10 cellular contexts compared by ENCODE assay signal in genomic region chr13:40564342-40564997, GRCh38.
DNase-seq lines count a peak whose midpoint lies in the region; ATAC-seq and TF ChIP-seq lines count a peak whose summit lies in the region.
"Had no signal": no experiment of that assay in that cellular context is flagged by ENCODE, and none has a peak within 500 bp of the region (broad histone marks: within the 10 kb centered on the region; RNA-seq: fewer than 3 reads in every experiment).

No MANE protein-coding gene starts in this region.

- H3K36me3 Mint-ChIP-seq in Caco-2 (ENCODE audit: insufficient read depth, unreplicated experiment) (no peaks in the 10 kb centered on the region), chondrocyte (ENCODE audit: low read depth) (peaks cover 3% of the 10 kb centered on the region)
- peaks cover 9 to 18% (median 16%) of the 10 kb centered on the region in 3 donors for H3K36me3 Mint-ChIP-seq in naive thymus-derived CD8-positive, alpha-beta T cell

- intact Hi-C loops in Caco-2 (cut with micrococcal nuclease; ENCODE audit: unreplicated experiment) = no loop called here

- no peaks in the 10 kb centered on the region; the same call in none of the 2 replicates for H3K36me3 ChIP-seq in Caco-2 (ENCODE audit: control insufficient read depth, insufficient read depth, low read length)

- ATAC-seq in HG02588 (IDR thresholded peaks at IDR 0.05; ENCODE audit: unreplicated experiment) (peak; percentile 60), HG02798 (IDR thresholded peaks at IDR 0.05; ENCODE audit: poor library complexity, unreplicated experiment) (no peak)
- ATAC-seq in naive thymus-derived CD8-positive, alpha-beta T cell = peak; percentile 35 to 70

- peaks cover 50% of the 10 kb centered on the region for H3K4me1 ChIP-seq in Caco-2

- TF ChIP-seq CTCF in Caco-2 (IDR thresholded peaks at IDR 0.05; ENCODE audit: insufficient read depth in 1 of 2, low read depth in 1 of 2, low read length in 1 of 2, severe bottlenecking in 1 of 2, unreplicated experiment in 1 of 2) = peak in 1 of 2 experiments; percentile 21
- TF ChIP-seq CTCF in chondrocyte (IDR thresholded peaks at IDR 0.05) = peak; percentile 38

- no peak overlapping the region for H3K4me3 Mint-ChIP-seq in Caco-2 (ENCODE audit: unreplicated experiment)
- H3K4me3 Mint-ChIP-seq in chondrocyte (ENCODE audit: unreplicated experiment) = no peak overlapping the region
- H3K4me3 Mint-ChIP-seq in naive thymus-derived CD8-positive, alpha-beta T cell = peak overlapping the region; percentile 47 to 80 (median 68)

- BruUV-seq in Caco-2 (replicated peaks; lab: Mats Ljungman, UMichigan) = no TSS peak

- H3K4me3 ChIP-seq in Caco-2 (ENCODE audit: low read depth, low read length) = no peak overlapping the region

- H3K9me3 ChIP-seq in Caco-2 = no peaks in the 10 kb centered on the region

- CTCF ChIA-PET in Caco-2 (lab: Charles Lee) = interaction anchor here (0.6 kb wide), 2 partner anchors 24 to 311 kb away, joined by 3 read pairs; no protein-coding TSS in a partner anchor

- H3K9me3 Mint-ChIP-seq in Caco-2 (ENCODE audit: unreplicated experiment) = no peaks in the 10 kb centered on the region
- H3K9me3 Mint-ChIP-seq in chondrocyte (ENCODE audit: low read depth) = no peaks in the 10 kb centered on the region
- H3K9me3 Mint-ChIP-seq in naive thymus-derived CD8-positive, alpha-beta T cell = peaks cover 0 to 1% (median 0%) of the 10 kb centered on the region in 9 donors

- H3K27me3 Mint-ChIP-seq in Caco-2 (ENCODE audit: insufficient read depth, unreplicated experiment) = no peaks in the 10 kb centered on the region
- no peaks in the 10 kb centered on the region for H3K27me3 Mint-ChIP-seq in chondrocyte (ENCODE audit: low read depth)
- no peaks in the 10 kb centered on the region for H3K27me3 Mint-ChIP-seq in naive thymus-derived CD8-positive, alpha-beta T cell

- H3K4me1 Mint-ChIP-seq in Caco-2 (ENCODE audit: low read depth, unreplicated experiment) (peaks cover 36% of the 10 kb centered on the region), chondrocyte (ENCODE audit: low read depth) (peaks cover 34% of the 10 kb centered on the region)
- H3K4me1 Mint-ChIP-seq in naive thymus-derived CD8-positive, alpha-beta T cell = peaks cover 65 to 94% (median 87%) of the 10 kb centered on the region in 4 donors

- H3K27me3 ChIP-seq in Caco-2 (replicated peaks; ENCODE audit: control insufficient read depth, insufficient read depth, low read length) = no peaks in the 10 kb centered on the region

- H3K27ac Mint-ChIP-seq in Caco-2 (ENCODE audit: unreplicated experiment) (peak overlapping the region; percentile 88), chondrocyte (ENCODE audit: unreplicated experiment) (no peak overlapping the region)
- peak overlapping the region; percentile 87 to 94 (median 89) for H3K27ac Mint-ChIP-seq in naive thymus-derived CD8-positive, alpha-beta T cell

- DNase-seq in Caco-2 (no peak), chondrocyte (ENCODE audit: low spot score) (no peak), AG20443 (ENCODE audit: low spot score) (no peak), anterior cingulate cortex (lab: John Stamatoyannopoulos, UW) (no peak)
- DNase-seq in naive thymus-derived CD8-positive, alpha-beta T cell = peak in 2 of 10 donors; percentile 14 to 29
- no peak for DNase-seq in effector CD4-positive, alpha-beta T cell
- DNase-seq: GDM1, NCI-H1436 treated with DMSO at 0.1 percent for 48 hours had no signal

- POLR2A ChIA-PET in Caco-2 (lab: Charles Lee) = interaction anchor here (0.6 to 0.7 kb wide), 2 partner anchors 73 to 88 kb away, joined by 3 to 5 read pairs; no protein-coding TSS in a partner anchor
- POLR2A ChIA-PET in naive thymus-derived CD8-positive, alpha-beta T cell (lab: Charles Lee) = interaction anchor here (1.0 to 2.0 kb wide), 4 partner anchors 11 to 377 kb away, joined by 3 to 8 read pairs (median 4); no protein-coding TSS in a partner anchor

Comparison
In these comparisons a context has a peak if more than half of its experiments do, and no peak if none do; other contexts are left out.
1. H3K4me3 Mint-ChIP-seq: peak in naive thymus-derived CD8-positive, alpha-beta T cell (10 of 10); none in Caco-2 (single experiment) and chondrocyte (single experiment).